Comparison of ENCODE assay signal across 14 cellular contexts in the genomic region with DNA sequence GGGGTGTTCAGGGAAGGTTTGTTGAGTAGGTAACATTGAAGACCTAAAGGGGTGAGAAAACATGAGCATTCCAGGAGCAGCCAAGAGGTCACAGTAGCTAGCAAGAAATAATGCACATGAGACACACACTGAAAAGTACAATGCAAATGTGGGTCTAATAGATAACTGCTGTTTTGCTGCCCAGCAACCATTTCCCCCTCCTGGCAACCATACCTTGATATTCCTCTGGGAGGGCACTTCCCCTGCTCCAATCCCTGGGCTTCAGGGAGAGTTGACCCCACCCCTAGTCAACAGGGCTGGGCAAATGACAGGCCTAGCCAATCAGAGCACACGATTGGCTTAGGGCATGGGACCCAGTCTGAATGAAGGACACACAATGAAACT. TPM values are rescaled to one million over a fixed set of nuclear protein-coding genes. Genes with fewer than 3 reads are reported as not detected.
DNase-seq lines count a peak whose midpoint lies in the region; ATAC-seq and TF ChIP-seq lines count a peak whose summit lies in the region.
"Had no signal": no experiment of that assay in that cellular context is flagged by ENCODE, and none has a peak within 500 bp of the region (broad histone marks: within the 10 kb centered on the region; RNA-seq: fewer than 3 reads in every experiment).

No MANE protein-coding gene starts in this region.

- H3K4me3 ChIP-seq in WERI-Rb-1 (ENCODE audit: low read depth, low read length) (no peak overlapping the region), upper lobe of right lung (no peak overlapping the region), suprapubic skin (no peak overlapping the region)
- H3K4me3 ChIP-seq: PC-9, prostate gland, transverse colon had no signal

- 75% methylated on average over 1 of the region's 1 CpG for WGBS in suprapubic skin

- H3K9me3 ChIP-seq in WERI-Rb-1 (ENCODE audit: severe bottlenecking) (peaks cover 2% of the 10 kb centered on the region), upper lobe of right lung (no peaks in the 10 kb centered on the region), suprapubic skin (no peaks in the 10 kb centered on the region)
- H3K9me3 ChIP-seq: prostate gland, transverse colon had no signal

- ATAC-seq in upper lobe of right lung: peak; percentile 34

- no peak for TF ChIP-seq CTCF in WERI-Rb-1 (IDR thresholded peaks at IDR 0.05; ENCODE audit: low read depth, low read length)
- TF ChIP-seq CTCF in upper lobe of right lung (IDR thresholded peaks at IDR 0.05): no peak
- TF ChIP-seq CTCF in suprapubic skin (IDR thresholded peaks at IDR 0.05): no peak

- H3K4me1 ChIP-seq in upper lobe of right lung: no peaks in the 10 kb centered on the region
- no peaks in the 10 kb centered on the region for H3K4me1 ChIP-seq in suprapubic skin
- H3K4me1 ChIP-seq: prostate gland had no signal

- H3K27me3 ChIP-seq in WERI-Rb-1 (ENCODE audit: insufficient read depth, low read depth, severe bottlenecking) (no peaks in the 10 kb centered on the region), upper lobe of right lung (no peaks in the 10 kb centered on the region), suprapubic skin (no peaks in the 10 kb centered on the region)
- H3K27me3 ChIP-seq: transverse colon had no signal

- DNase-seq in NCI-H82 (lab: John Stamatoyannopoulos, UW) (peak; percentile 41), NCI-H82 treated with DMSO at 0.1 percent for 48 hours (lab: John Stamatoyannopoulos, UW; ENCODE audit: unreplicated experiment) (no peak), NCI-H1436 treated with DMSO at 0.1 percent for 48 hours (lab: John Stamatoyannopoulos, UW) (peak; percentile 39), WERI-Rb-1 (peak; percentile 41), upper lobe of right lung (no peak), NOMO-1 treated with dmso at 0.1 percent for 144 hours (lab: John Stamatoyannopoulos, UW; ENCODE audit: unreplicated experiment) (no peak), suprapubic skin (ENCODE audit: low spot score in 2 of 2) (no peak), activated gamma-delta T cell treated with Interleukin-2 at 50 U/mL for 16 hours (no peak)
- DNase-seq: activated CD4-positive, alpha-beta T cell treated with anti-CD3 and anti-CD28 coated beads, Interleukin-2, amount 50 U/mL, for 4 hours; activated effector memory CD4-positive, alpha-beta T cell treated with anti-CD3 and anti-CD28 coated beads, Interleukin-2, amount 50 U/mL, for 16 hours; PC-9; stimulated activated CD8-positive, alpha-beta memory T cell treated with anti-CD3 and anti-CD28 coated beads, Interleukin-4, amount 100 ng/mL, for 48 hours; transverse colon had no signal

- intact Hi-C loops in upper lobe of right lung (cut with DNase I): no loop called here

- H3K36me3 ChIP-seq in WERI-Rb-1: no peaks in the 10 kb centered on the region
- H3K36me3 ChIP-seq in upper lobe of right lung: no peaks in the 10 kb centered on the region
- H3K36me3 ChIP-seq in suprapubic skin: no peaks in the 10 kb centered on the region
- H3K36me3 ChIP-seq: prostate gland, transverse colon had no signal

- TF ChIP-seq POLR2A in suprapubic skin (IDR thresholded peaks at IDR 0.05): no peak

- H3K27ac ChIP-seq in WERI-Rb-1 (no peak overlapping the region; the same call in 1 of the 2 replicates), upper lobe of right lung (no peak overlapping the region), suprapubic skin (no peak overlapping the region)
- H3K27ac ChIP-seq: PC-9, prostate gland, transverse colon had no signal

- TF ChIP-seq EP300 in suprapubic skin (IDR thresholded peaks at IDR 0.05): no peak

RNA-seq across cellular contexts. Expression of gene ACTN1, which starts 8.5 kb away (rescaled TPM):
- total RNA-seq in upper lobe of right lung (177 TPM), suprapubic skin (100 to 1,000 TPM in 2 of 4 donors, 10 to 100 TPM in 2; 76.8 to 117 (median 94.0) TPM)

Comparison
In these comparisons a context has a peak if more than half of its experiments do, and no peak if none do; other contexts are left out.
1. DNase-seq: peak in NCI-H82 (single experiment), NCI-H1436 treated with DMSO at 0.1 percent for 48 hours (single experiment) and WERI-Rb-1 (single experiment); none in NCI-H82 treated with DMSO at 0.1 percent for 48 hours (single experiment), upper lobe of right lung (single experiment), NOMO-1 treated with dmso at 0.1 percent for 144 hours (single experiment), suprapubic skin (0 of 2) and activated gamma-delta T cell treated with Interleukin-2 at 50 U/mL for 16 hours (single experiment).